ENCODE assay signal across 27 cellular contexts in the genomic region with DNA sequence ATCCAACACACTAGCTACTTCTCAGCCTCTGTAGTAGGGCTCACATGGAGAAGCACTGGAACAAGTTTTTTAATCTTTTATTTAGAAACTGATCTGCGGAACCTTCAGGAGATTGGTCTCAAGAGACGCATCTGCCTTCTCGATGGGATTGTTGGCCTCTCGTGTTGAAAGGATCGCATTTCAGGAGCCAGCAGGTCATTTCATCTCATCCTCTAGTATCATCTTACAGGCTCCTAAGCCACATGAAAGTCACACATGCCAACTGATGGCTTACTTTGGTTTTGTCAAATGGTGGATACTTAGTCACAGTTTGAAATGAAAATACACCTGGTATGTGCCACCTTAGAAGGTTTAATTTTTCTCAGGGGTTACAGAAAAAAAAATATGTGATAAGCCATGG.
A peak's percentile ranks its signal among the peaks of the same experiment; 100 is the strongest.
DNase-seq lines count a peak whose midpoint lies in the region; ATAC-seq and TF ChIP-seq lines count a peak whose summit lies in the region.
"Had no signal": no experiment of that assay in that cellular context is flagged by ENCODE, and none has a peak within 500 bp of the region (broad histone marks: within the 10 kb centered on the region; RNA-seq: fewer than 3 reads in every experiment).

No MANE protein-coding gene starts in this region.

- H3K4ac ChIP-seq in H9 (ENCODE audit: low read depth, low read length) = no peak overlapping the region

- H2AFZ ChIP-seq in DND-41 (ENCODE audit: low read depth, low read length) = peak overlapping the region; percentile 23; the same call in 1 of the 2 replicates
- no peak overlapping the region for H2AFZ ChIP-seq in H9 (ENCODE audit: low read length)
- H2AFZ ChIP-seq: PC-9 had no signal

- no peak overlapping the region for H3K23ac ChIP-seq in H9 (ENCODE audit: insufficient read length, low read depth, low read length)

- no peak overlapping the region for H2AK5ac ChIP-seq in H9 (ENCODE audit: insufficient read length, low read length)

- no peak overlapping the region for H2BK5ac ChIP-seq in H9 (ENCODE audit: insufficient read length, low read length)

- H3K56ac ChIP-seq in H9 (ENCODE audit: insufficient read length, low read depth, low read length) = no peak overlapping the region

- H3K4me3 ChIP-seq in DND-41 (ENCODE audit: low read depth in 1 of 2, low read length in 2 of 2) = peak overlapping the region in 1 of 2 experiments; percentile 38; a peak in 2 of 4 replicates
- H3K4me3 ChIP-seq: gastroesophageal sphincter, PC-9, thyroid gland had no signal

- no peak overlapping the region for H3K4me3 Mint-ChIP-seq in H9
- H3K4me3 Mint-ChIP-seq: activated naive CD8-positive, alpha-beta T cell treated with anti-CD3 and anti-CD28 coated beads, Interleukin-2, amount 50 U/mL, for 24 hours; central memory CD8-positive, alpha-beta T cell; nephron; stimulated activated naive CD8-positive, alpha-beta T cell treated with anti-CD3 and anti-CD28 coated beads, Interleukin-15, Interleukin-2, amounts not matched to agents 100 ng/mL and 50 ng/mL, for 24 hours; T-helper 1 cell treated with Interleukin-12 subunit alpha and Interleukin-12 subunit beta and Interleukin-4 antibody, amounts not matched to agents 30 μg/mL and 1 μg/mL, for 36 hours had no signal

- H4K8ac ChIP-seq in H9 (replicated peaks; ENCODE audit: insufficient read length, low read depth, low read length) = no peak overlapping the region

- H3K9me3 ChIP-seq in DND-41 (ENCODE audit: insufficient read depth, low read length, severe bottlenecking) = no peaks in the 10 kb centered on the region
- no peaks in the 10 kb centered on the region for H3K9me3 ChIP-seq in H9 (ENCODE audit: control insufficient read depth, low read depth, low read length)
- H3K9me3 ChIP-seq: gastroesophageal sphincter, thyroid gland had no signal

- H3K36me3 Mint-ChIP-seq in H9 (ENCODE audit: insufficient read depth in 1 of 3, low read depth in 3 of 3) = peaks cover 0 to 3% (median 0%) of the 10 kb centered on the region in 3 experiments; a peak in 1 of 7 replicates

- H3K36me3 ChIP-seq in DND-41 (ENCODE audit: insufficient read depth, low read length) = peaks cover 33% of the 10 kb centered on the region
- H3K36me3 ChIP-seq: gastroesophageal sphincter, thyroid gland had no signal

- H3K4me1 ChIP-seq in DND-41 (ENCODE audit: insufficient read depth, low read length) (peaks cover 62% of the 10 kb centered on the region), H9 (ENCODE audit: insufficient read depth, low read length) (no peaks in the 10 kb centered on the region; the same call in 1 of the 2 replicates)
- H3K4me1 ChIP-seq: gastroesophageal sphincter, thyroid gland had no signal

- H3K27ac ChIP-seq in DND-41 (ENCODE audit: low read length) (peak overlapping the region; percentile 95), H9 (ENCODE audit: insufficient read length, low read depth, low read length) (no peak overlapping the region)
- H3K27ac ChIP-seq: gastroesophageal sphincter, KMS-11, PC-9, thyroid gland had no signal

- no peak overlapping the region for H4K91ac ChIP-seq in H9 (ENCODE audit: insufficient read length, low read depth, low read length)

- no peak overlapping the region for H3K18ac ChIP-seq in H9 (ENCODE audit: insufficient read length, low read depth, low read length)

- H2BK120ac ChIP-seq in H9 (ENCODE audit: low read depth, low read length, poor library complexity, severe bottlenecking) = no peak overlapping the region

- DNase-seq in DND-41 (peak; percentile 78), H9 (no peak), NCI-H510A treated with DMSO at 0.1 percent for 48 hours (lab: John Stamatoyannopoulos, UW) (peak; percentile 92), iPS-NIHi11 (ENCODE audit: low spot score) (peak; percentile 18), omental fat pad (ENCODE audit: low spot score) (no peak), DMS153 (lab: John Stamatoyannopoulos, UW) (no peak)
- DNase-seq: activated CD4-positive, alpha-beta T cell treated with anti-CD3 and anti-CD28 coated beads for 4 hours; activated CD8-positive, alpha-beta memory T cell treated with anti-CD3 and anti-CD28 coated beads for 24 hours; activated gamma-delta T cell treated with Interleukin-2 at 50 U/mL for 16 hours; activated naive CD8-positive, alpha-beta T cell treated with anti-CD3 and anti-CD28 coated beads, Interleukin-2, amount 50 U/mL, for 24 hours; activated T-cell treated with anti-CD3 and anti-CD28 coated beads, Interleukin-2, amount 50 U/mL, for 1 hour; hypothalamus; islet precursor cell; NCI-H1048; NK-92 treated with Interleukin-12 subunit alpha and Interleukin-12 subunit beta, amount 100 ng/mL, for 24 hours; PC-9; posterior cingulate gyrus; thyroid gland had no signal

- H4K5ac ChIP-seq in H9 (ENCODE audit: insufficient read length, low read depth, low read length) = no peak overlapping the region

- peaks cover 0 to 5% of the 10 kb centered on the region in 2 experiments; a peak in 2 of 5 replicates for H3K9me3 Mint-ChIP-seq in H9
- H3K9me3 Mint-ChIP-seq: T-helper 1 cell treated with Interleukin-12 subunit alpha and Interleukin-12 subunit beta and Interleukin-4 antibody, amounts not matched to agents 30 μg/mL and 1 μg/mL, for 36 hours had no signal

- no peaks in the 10 kb centered on the region for H3K23me2 ChIP-seq in H9 (ENCODE audit: insufficient read length, low read depth, low read length, poor library complexity, severe bottlenecking)

- H3K27me3 Mint-ChIP-seq in H9 (ENCODE audit: low read depth) = no peaks in the 10 kb centered on the region
- H3K27me3 Mint-ChIP-seq: central memory CD8-positive, alpha-beta T cell had no signal

- peak; percentile 78 for ATAC-seq in DND-41 (ENCODE audit: insufficient read depth, low read depth)
- no peak for ATAC-seq in omental fat pad (ENCODE audit: low FRiP score)
- ATAC-seq in HG02798 (IDR thresholded peaks at IDR 0.05; ENCODE audit: poor library complexity, unreplicated experiment) = no peak
- no peak for ATAC-seq in GM21786 (IDR thresholded peaks at IDR 0.05; ENCODE audit: unreplicated experiment)
- ATAC-seq: activated naive CD8-positive, alpha-beta T cell treated with anti-CD3 and anti-CD28 coated beads, Interleukin-2, amount 50 U/mL, for 24 hours; gastroesophageal sphincter; sciatic nerve had no signal

- H3K27ac Mint-ChIP-seq in H9 = peak overlapping the region; percentile 2 to 4 (median 4); a peak in 1 of 7 replicates
- H3K27ac Mint-ChIP-seq: activated naive CD8-positive, alpha-beta T cell treated with anti-CD3 and anti-CD28 coated beads, Interleukin-2, amount 50 U/mL, for 24 hours; nephron; stimulated activated naive CD8-positive, alpha-beta T cell treated with anti-CD3 and anti-CD28 coated beads, Interleukin-15, Interleukin-2, amounts not matched to agents 100 ng/mL and 50 ng/mL, for 24 hours; T-helper 1 cell treated with Interleukin-12 subunit alpha and Interleukin-12 subunit beta and Interleukin-4 antibody, amounts not matched to agents 30 μg/mL and 1 μg/mL, for 36 hours had no signal

- no peak overlapping the region for H3K14ac ChIP-seq in H9 (ENCODE audit: insufficient read depth, low read length)

- no CpG with 5 or more reads among the region's 5 CpGs for WGBS in H9 (ENCODE audit: extremely low coverage, insufficient read length, low lambda C conversion rate)

- no peak overlapping the region for H3T11ph ChIP-seq in H9 (ENCODE audit: low read length)

- no peak overlapping the region for H2BK20ac ChIP-seq in H9 (ENCODE audit: low read depth, low read length, poor library complexity, severe bottlenecking)

- H3K9ac ChIP-seq in DND-41 (ENCODE audit: low read depth, low read length) = peak overlapping the region; percentile 67
- H3K9ac ChIP-seq in H9 (ENCODE audit: extremely low read depth, insufficient read length, low read length) = no peak overlapping the region
- H3K9ac ChIP-seq: KMS-11 had no signal

- H4K20me1 ChIP-seq in DND-41 (ENCODE audit: insufficient read depth, low read length) (no peaks in the 10 kb centered on the region), H9 (ENCODE audit: control insufficient read depth, insufficient read depth, insufficient read length) (no peaks in the 10 kb centered on the region)

- H3K27me3 ChIP-seq in DND-41 (ENCODE audit: insufficient read depth, low read length, poor library complexity) (no peaks in the 10 kb centered on the region), H9 (ENCODE audit: insufficient read depth, low read length) (no peaks in the 10 kb centered on the region)
- H3K27me3 ChIP-seq: gastroesophageal sphincter, thyroid gland had no signal

- H3K4me2 ChIP-seq in DND-41 (ENCODE audit: insufficient read depth, low read length) = peak overlapping the region; percentile 60
- H3K4me2 ChIP-seq in H9 (ENCODE audit: insufficient read depth, insufficient read length, low read length) = no peak overlapping the region
- H3K4me2 ChIP-seq: KMS-11, PC-9 had no signal

- H3K4me1 Mint-ChIP-seq in H9 = peaks cover 11 to 13% of the 10 kb centered on the region in 2 experiments
- H3K4me1 Mint-ChIP-seq: activated naive CD8-positive, alpha-beta T cell treated with anti-CD3 and anti-CD28 coated beads, Interleukin-2, amount 50 U/mL, for 24 hours; central memory CD8-positive, alpha-beta T cell had no signal

- no peak overlapping the region for H2BK12ac ChIP-seq in H9 (ENCODE audit: insufficient read length, low read depth, low read length)

- H3K79me2 ChIP-seq in DND-41 (ENCODE audit: insufficient read depth, low read length) (peaks cover 98% of the 10 kb centered on the region), H9 (ENCODE audit: insufficient read depth, low read length) (no peaks in the 10 kb centered on the region)

- H3K79me1 ChIP-seq in H9 (ENCODE audit: insufficient read depth, low read depth, low read length, poor library complexity, severe bottlenecking) = no peaks in the 10 kb centered on the region

- TF ChIP-seq CTCF in DND-41 (IDR thresholded peaks at IDR 0.05; ENCODE audit: borderline replicate concordance, extremely low read depth, low read length, poor library complexity, severe bottlenecking) (peak; percentile 10), H9 (conservative IDR thresholded peaks at IDR 0.05) (no peak), omental fat pad (IDR thresholded peaks at IDR 0.05) (no peak)

- no peak overlapping the region for H2BK15ac ChIP-seq in H9 (ENCODE audit: low read depth, low read length)

Comparison
In these comparisons a context has a peak if more than half of its experiments do, and no peak if none do; other contexts are left out.
1. DNase-seq: peak in DND-41 (single experiment), NCI-H510A treated with DMSO at 0.1 percent for 48 hours (single experiment) and iPS-NIHi11 (single experiment); none in H9 (single experiment), omental fat pad (single experiment) and DMS153 (single experiment).